In the genomic region with DNA sequence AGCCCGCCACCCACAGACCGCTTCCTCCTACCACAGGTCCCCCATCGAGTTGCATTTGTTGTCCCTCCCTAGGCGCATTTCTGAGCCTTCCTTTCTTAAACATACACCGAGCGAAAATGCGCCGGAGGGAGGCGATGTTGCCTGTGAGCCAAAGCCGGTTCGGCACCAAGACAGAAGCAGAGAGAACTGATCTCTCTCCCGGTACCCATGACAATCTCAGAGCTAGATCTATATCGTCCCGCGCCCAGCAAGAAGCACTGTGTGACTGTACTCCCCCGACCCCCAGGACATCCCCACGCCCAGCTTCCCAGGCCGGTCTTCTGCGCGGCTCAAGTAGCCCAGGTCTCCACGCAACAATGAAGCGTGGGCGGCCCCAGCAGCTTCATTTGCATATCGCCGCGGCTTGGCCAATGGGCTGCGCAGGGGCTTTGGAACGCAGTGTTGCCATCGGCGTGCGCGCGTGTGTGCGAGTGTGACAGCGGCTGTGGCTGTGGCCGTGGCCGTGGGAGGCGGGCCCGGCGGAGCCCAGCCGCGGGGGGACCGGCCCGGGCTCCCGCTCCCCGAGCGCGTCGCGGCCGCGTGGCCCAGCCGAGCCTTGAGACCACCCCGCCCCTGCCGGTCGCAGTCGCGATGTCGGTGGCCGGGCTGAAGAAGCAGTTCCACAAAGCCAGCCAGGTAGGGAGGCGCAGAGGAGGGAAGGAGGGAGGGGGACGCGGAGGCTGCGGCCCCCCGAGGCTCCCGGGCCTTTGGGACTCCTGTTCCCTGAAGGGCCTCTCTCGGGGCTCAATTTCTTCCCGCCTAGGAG, we compare ENCODE assay signal across 8 cellular contexts.
A peak's percentile ranks its signal among the peaks of the same experiment; 100 is the strongest.
DNase-seq lines count a peak whose midpoint lies in the region; ATAC-seq lines count a peak whose summit lies in the region.

A gene with protein sequence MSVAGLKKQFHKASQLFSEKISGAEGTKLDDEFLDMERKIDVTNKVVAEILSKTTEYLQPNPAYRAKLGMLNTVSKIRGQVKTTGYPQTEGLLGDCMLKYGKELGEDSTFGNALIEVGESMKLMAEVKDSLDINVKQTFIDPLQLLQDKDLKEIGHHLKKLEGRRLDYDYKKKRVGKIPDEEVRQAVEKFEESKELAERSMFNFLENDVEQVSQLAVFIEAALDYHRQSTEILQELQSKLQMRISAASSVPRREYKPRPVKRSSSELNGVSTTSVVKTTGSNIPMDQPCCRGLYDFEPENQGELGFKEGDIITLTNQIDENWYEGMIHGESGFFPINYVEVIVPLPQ (plus strand): TSS at position 438 of the 805 bp plus-strand sequence. CDS start 193 bp downstream, at position 631.

- DNase-seq in CD1c-positive myeloid dendritic cell (ENCODE audit: extremely low spot score) (peak; percentile 65), SW 1271 (lab: John Stamatoyannopoulos, UW) (peak; percentile 48 to 76), T47D (ENCODE audit: low read depth in 1 of 2, low spot score in 1 of 2) (peak; percentile 77 to 89), iPS DF 19.7 (ENCODE audit: low read depth, low spot score) (peak; percentile 64), putamen (ENCODE audit: low spot score) (peak; percentile 92), SHP77 treated with DMSO at 0.1 percent for 48 hours (lab: John Stamatoyannopoulos, UW) (no peak)

- in situ Hi-C loops in T47D (cut with HindIII; ENCODE audit: low pct_unique_long_range_greater_than_20kb, low sequenced_read_pairs) = no loop called here

- ATAC-seq in HG03175 (IDR thresholded peaks at IDR 0.05; ENCODE audit: unreplicated experiment) (peak; percentile 49), HG03565 (IDR thresholded peaks at IDR 0.05; ENCODE audit: unreplicated experiment) (no peak)
